ENCODE assay signal across 1 cellular context in genomic region chr5:96931605-96932004, GRCh38.
TF ChIP-seq lines count a peak whose summit lies in the region.

No MANE protein-coding gene starts in this region.

TF ChIP-seq in GM12878, 131 proteins besides CTCF, POLR2A, EP300 and RAD21 (continues in another document):
- TF ChIP-seq STAT3 (IDR thresholded peaks at IDR 0.05; ENCODE audit: low read depth, low read length) (no peak), SMAD1 (IDR thresholded peaks at IDR 0.05; ENCODE audit: low read depth, partially characterized antibody) (no peak), LARP7 (IDR thresholded peaks at IDR 0.05) (no peak), RFX5 (IDR thresholded peaks at IDR 0.05; ENCODE audit: low read depth, low read length) (no peak), MYB (IDR thresholded peaks at IDR 0.05; ENCODE audit: borderline replicate concordance, low read depth, low read length) (no peak), RELA (IDR thresholded peaks at IDR 0.05; ENCODE audit: borderline replicate concordance, partially characterized antibody) (peak; percentile 36), CHD1 (IDR thresholded peaks at IDR 0.05; ENCODE audit: low read depth, low read length) (no peak), SREBF2 (IDR thresholded peaks at IDR 0.05; ENCODE audit: low read length) (no peak), CEBPB (IDR thresholded peaks at IDR 0.05; ENCODE audit: borderline replicate concordance in 1 of 2, low read depth in 2 of 2, low read length in 2 of 2) (no peak), YY1 (IDR thresholded peaks at IDR 0.05; ENCODE audit: low read depth, low read length) (peak; percentile 37; the same call in 1 of the 2 replicates), SIN3A (IDR thresholded peaks at IDR 0.05; ENCODE audit: low read depth, low read length) (no peak), YBX1 (IDR thresholded peaks at IDR 0.05) (no peak), POLR2AphosphoS5 (IDR thresholded peaks at IDR 0.05; ENCODE audit: low read length) (peak; percentile 85), MEF2B (IDR thresholded peaks at IDR 0.05; ENCODE audit: partially characterized antibody, poor library complexity, severe bottlenecking) (peak; percentile 10), BCL3 (IDR thresholded peaks at IDR 0.05; ENCODE audit: borderline replicate concordance, insufficient read depth, low read depth, low read length, poor library complexity, severe bottlenecking) (peak; percentile 24), SPI1 (IDR thresholded peaks at IDR 0.05; ENCODE audit: borderline replicate concordance, insufficient read depth, low read depth, low read length) (peak; percentile 60; the same call in 1 of the 2 replicates), GABPA (IDR thresholded peaks at IDR 0.05; ENCODE audit: low read depth) (no peak), CBX3 (IDR thresholded peaks at IDR 0.05; ENCODE audit: borderline replicate concordance, low read depth) (no peak), RUNX3 (IDR thresholded peaks at IDR 0.05; ENCODE audit: low read length) (no peak), SP1 (IDR thresholded peaks at IDR 0.05; ENCODE audit: low read depth, low read length) (no peak), ZBED1 (IDR thresholded peaks at IDR 0.05; ENCODE audit: borderline replicate concordance) (no peak; the same call in 1 of the 2 replicates), POLR2AphosphoS2 (IDR thresholded peaks at IDR 0.05; ENCODE audit: low read depth, low read length) (0 out of 2 replicates have a peak, but pooled peaks have one; percentile 58), ZNF207 (IDR thresholded peaks at IDR 0.05; ENCODE audit: borderline replicate concordance) (no peak), RELB (IDR thresholded peaks at IDR 0.05; ENCODE audit: low read depth) (peak; percentile 54; the same call in 1 of the 2 replicates), FOS (IDR thresholded peaks at IDR 0.05; ENCODE audit: borderline replicate concordance, extremely low read depth, insufficient read length) (no peak), ZNF217 (IDR thresholded peaks at IDR 0.05) (no peak), SRF (IDR thresholded peaks at IDR 0.05; ENCODE audit: low read depth in 2 of 2, low read length in 2 of 2) (no peak), IKZF2 (IDR thresholded peaks at IDR 0.05) (peak; percentile 31 to 46; a peak in 1 of 4 replicates), MYC (IDR thresholded peaks at IDR 0.05; ENCODE audit: insufficient read depth, insufficient read length, insufficient replicate concordance, low read length, severe bottlenecking) (no peak), ZNF622 (IDR thresholded peaks at IDR 0.05) (no peak), IRF5 (IDR thresholded peaks at IDR 0.05; ENCODE audit: borderline replicate concordance) (no peak), KAT2A (conservative IDR thresholded peaks at IDR 0.05; ENCODE audit: control insufficient read depth, low read depth, low read length) (no peak), TARDBP (IDR thresholded peaks at IDR 0.05; ENCODE audit: borderline replicate concordance) (no peak), BMI1 (IDR thresholded peaks at IDR 0.05; ENCODE audit: borderline replicate concordance) (no peak), BCL11A (IDR thresholded peaks at IDR 0.05; ENCODE audit: low read depth, low read length) (0 out of 2 replicates have a peak, but pooled peaks have one; percentile 10), HDAC6 (IDR thresholded peaks at IDR 0.05; ENCODE audit: unreplicated experiment) (no peak), HDGF (IDR thresholded peaks at IDR 0.05) (no peak), SMAD5 (IDR thresholded peaks at IDR 0.05; ENCODE audit: low read depth) (no peak; the same call in 1 of the 2 replicates), MEF2A (IDR thresholded peaks at IDR 0.05; ENCODE audit: insufficient read depth, low read depth, low read length) (0 out of 2 replicates have a peak, but pooled peaks have one; percentile 10), ZNF384 (IDR thresholded peaks at IDR 0.05; ENCODE audit: borderline replicate concordance, low read depth, low read length) (no peak), TCF3 (IDR thresholded peaks at IDR 0.05; ENCODE audit: borderline replicate concordance, insufficient read depth, low read depth, low read length) (no peak), BACH1 (IDR thresholded peaks at IDR 0.05; ENCODE audit: borderline replicate concordance) (no peak), CREM (IDR thresholded peaks at IDR 0.05; ENCODE audit: low read depth) (0 out of 2 replicates have a peak, but pooled peaks have one; percentile 43), ZSCAN29 (IDR thresholded peaks at IDR 0.05) (no peak), ETV6 (conservative IDR thresholded peaks at IDR 0.05 in 1 of 2, IDR thresholded peaks at IDR 0.05 in 1 of 2; ENCODE audit: borderline replicate concordance in 1 of 2, low read depth in 1 of 2) (peak in 1 of 2 experiments; percentile 50; a peak in 1 of 4 replicates), CBFB (IDR thresholded peaks at IDR 0.05; ENCODE audit: low read depth) (no peak), TAF1 (IDR thresholded peaks at IDR 0.05; ENCODE audit: borderline replicate concordance, low read depth, low read length) (peak; percentile 70; the same call in 1 of the 2 replicates), EGR1 (IDR thresholded peaks at IDR 0.05; ENCODE audit: borderline replicate concordance in 1 of 2, low read depth in 2 of 2, low read length in 2 of 2) (no peak)
- TF ChIP-seq, protein P1, sequence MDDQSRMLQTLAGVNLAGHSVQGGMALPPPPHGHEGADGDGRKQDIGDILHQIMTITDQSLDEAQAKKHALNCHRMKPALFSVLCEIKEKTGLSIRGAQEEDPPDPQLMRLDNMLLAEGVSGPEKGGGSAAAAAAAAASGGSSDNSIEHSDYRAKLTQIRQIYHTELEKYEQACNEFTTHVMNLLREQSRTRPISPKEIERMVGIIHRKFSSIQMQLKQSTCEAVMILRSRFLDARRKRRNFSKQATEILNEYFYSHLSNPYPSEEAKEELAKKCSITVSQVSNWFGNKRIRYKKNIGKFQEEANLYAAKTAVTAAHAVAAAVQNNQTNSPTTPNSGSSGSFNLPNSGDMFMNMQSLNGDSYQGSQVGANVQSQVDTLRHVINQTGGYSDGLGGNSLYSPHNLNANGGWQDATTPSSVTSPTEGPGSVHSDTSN (IDR thresholded peaks at IDR 0.05; ENCODE audit: insufficient replicate concordance, low read depth, low read length) = no peak
- TF ChIP-seq, protein P2, sequence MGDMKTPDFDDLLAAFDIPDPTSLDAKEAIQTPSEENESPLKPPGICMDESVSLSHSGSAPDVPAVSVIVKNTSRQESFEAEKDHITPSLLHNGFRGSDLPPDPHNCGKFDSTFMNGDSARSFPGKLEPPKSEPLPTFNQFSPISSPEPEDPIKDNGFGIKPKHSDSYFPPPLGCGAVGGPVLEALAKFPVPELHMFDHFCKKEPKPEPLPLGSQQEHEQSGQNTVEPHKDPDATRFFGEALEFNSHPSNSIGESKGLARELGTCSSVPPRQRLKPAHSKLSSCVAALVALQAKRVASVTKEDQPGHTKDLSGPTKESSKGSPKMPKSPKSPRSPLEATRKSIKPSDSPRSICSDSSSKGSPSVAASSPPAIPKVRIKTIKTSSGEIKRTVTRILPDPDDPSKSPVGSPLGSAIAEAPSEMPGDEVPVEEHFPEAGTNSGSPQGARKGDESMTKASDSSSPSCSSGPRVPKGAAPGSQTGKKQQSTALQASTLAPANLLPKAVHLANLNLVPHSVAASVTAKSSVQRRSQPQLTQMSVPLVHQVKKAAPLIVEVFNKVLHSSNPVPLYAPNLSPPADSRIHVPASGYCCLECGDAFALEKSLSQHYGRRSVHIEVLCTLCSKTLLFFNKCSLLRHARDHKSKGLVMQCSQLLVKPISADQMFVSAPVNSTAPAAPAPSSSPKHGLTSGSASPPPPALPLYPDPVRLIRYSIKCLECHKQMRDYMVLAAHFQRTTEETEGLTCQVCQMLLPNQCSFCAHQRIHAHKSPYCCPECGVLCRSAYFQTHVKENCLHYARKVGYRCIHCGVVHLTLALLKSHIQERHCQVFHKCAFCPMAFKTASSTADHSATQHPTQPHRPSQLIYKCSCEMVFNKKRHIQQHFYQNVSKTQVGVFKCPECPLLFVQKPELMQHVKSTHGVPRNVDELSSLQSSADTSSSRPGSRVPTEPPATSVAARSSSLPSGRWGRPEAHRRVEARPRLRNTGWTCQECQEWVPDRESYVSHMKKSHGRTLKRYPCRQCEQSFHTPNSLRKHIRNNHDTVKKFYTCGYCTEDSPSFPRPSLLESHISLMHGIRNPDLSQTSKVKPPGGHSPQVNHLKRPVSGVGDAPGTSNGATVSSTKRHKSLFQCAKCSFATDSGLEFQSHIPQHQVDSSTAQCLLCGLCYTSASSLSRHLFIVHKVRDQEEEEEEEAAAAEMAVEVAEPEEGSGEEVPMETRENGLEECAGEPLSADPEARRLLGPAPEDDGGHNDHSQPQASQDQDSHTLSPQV (IDR thresholded peaks at IDR 0.05) = no peak
- TF ChIP-seq, protein P3, sequence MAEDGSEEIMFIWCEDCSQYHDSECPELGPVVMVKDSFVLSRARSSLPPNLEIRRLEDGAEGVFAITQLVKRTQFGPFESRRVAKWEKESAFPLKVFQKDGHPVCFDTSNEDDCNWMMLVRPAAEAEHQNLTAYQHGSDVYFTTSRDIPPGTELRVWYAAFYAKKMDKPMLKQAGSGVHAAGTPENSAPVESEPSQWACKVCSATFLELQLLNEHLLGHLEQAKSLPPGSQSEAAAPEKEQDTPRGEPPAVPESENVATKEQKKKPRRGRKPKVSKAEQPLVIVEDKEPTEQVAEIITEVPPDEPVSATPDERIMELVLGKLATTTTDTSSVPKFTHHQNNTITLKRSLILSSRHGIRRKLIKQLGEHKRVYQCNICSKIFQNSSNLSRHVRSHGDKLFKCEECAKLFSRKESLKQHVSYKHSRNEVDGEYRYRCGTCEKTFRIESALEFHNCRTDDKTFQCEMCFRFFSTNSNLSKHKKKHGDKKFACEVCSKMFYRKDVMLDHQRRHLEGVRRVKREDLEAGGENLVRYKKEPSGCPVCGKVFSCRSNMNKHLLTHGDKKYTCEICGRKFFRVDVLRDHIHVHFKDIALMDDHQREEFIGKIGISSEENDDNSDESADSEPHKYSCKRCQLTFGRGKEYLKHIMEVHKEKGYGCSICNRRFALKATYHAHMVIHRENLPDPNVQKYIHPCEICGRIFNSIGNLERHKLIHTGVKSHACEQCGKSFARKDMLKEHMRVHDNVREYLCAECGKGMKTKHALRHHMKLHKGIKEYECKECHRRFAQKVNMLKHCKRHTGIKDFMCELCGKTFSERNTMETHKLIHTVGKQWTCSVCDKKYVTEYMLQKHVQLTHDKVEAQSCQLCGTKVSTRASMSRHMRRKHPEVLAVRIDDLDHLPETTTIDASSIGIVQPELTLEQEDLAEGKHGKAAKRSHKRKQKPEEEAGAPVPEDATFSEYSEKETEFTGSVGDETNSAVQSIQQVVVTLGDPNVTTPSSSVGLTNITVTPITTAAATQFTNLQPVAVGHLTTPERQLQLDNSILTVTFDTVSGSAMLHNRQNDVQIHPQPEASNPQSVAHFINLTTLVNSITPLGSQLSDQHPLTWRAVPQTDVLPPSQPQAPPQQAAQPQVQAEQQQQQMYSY (CRISPR knock-in tag; IDR thresholded peaks at IDR 0.05) = no peak
- TF ChIP-seq, protein P4, sequence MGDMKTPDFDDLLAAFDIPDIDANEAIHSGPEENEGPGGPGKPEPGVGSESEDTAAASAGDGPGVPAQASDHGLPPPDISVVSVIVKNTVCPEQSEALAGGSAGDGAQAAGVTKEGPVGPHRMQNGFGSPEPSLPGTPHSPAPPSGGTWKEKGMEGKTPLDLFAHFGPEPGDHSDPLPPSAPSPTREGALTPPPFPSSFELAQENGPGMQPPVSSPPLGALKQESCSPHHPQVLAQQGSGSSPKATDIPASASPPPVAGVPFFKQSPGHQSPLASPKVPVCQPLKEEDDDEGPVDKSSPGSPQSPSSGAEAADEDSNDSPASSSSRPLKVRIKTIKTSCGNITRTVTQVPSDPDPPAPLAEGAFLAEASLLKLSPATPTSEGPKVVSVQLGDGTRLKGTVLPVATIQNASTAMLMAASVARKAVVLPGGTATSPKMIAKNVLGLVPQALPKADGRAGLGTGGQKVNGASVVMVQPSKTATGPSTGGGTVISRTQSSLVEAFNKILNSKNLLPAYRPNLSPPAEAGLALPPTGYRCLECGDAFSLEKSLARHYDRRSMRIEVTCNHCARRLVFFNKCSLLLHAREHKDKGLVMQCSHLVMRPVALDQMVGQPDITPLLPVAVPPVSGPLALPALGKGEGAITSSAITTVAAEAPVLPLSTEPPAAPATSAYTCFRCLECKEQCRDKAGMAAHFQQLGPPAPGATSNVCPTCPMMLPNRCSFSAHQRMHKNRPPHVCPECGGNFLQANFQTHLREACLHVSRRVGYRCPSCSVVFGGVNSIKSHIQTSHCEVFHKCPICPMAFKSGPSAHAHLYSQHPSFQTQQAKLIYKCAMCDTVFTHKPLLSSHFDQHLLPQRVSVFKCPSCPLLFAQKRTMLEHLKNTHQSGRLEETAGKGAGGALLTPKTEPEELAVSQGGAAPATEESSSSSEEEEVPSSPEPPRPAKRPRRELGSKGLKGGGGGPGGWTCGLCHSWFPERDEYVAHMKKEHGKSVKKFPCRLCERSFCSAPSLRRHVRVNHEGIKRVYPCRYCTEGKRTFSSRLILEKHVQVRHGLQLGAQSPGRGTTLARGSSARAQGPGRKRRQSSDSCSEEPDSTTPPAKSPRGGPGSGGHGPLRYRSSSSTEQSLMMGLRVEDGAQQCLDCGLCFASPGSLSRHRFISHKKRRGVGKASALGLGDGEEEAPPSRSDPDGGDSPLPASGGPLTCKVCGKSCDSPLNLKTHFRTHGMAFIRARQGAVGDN (IDR thresholded peaks at IDR 0.05) = no peak
